In genomic region chr3:9179826-9180763, GRCh38 we compare ENCODE assay signal across 10 cellular contexts.
DNase-seq lines count a peak whose midpoint lies in the region; ATAC-seq and TF ChIP-seq lines count a peak whose summit lies in the region.
"Had no signal": no experiment of that assay in that cellular context is flagged by ENCODE, and none has a peak within 500 bp of the region (broad histone marks: within the 10 kb centered on the region; RNA-seq: fewer than 3 reads in every experiment).

No MANE protein-coding gene starts in this region.

- CTCF ChIA-PET in MCF 10A (lab: Yijun Ruan, JAX) = interaction anchor here (1.0 kb wide), 1 partner anchor 9 kb away, joined by 6 read pairs; no protein-coding TSS in a partner anchor

- peaks cover 7% of the 10 kb centered on the region for H3K4me1 ChIP-seq in upper lobe of right lung

- peak; percentile 25 for DNase-seq in stimulated activated CD4-positive, alpha-beta T cell treated with anti-CD3 and anti-CD28 coated beads, Interleukin-15, amount 100 ng/mL, for 24 hours
- DNase-seq in stimulated activated CD4-positive, alpha-beta T cell treated with anti-CD3 and anti-CD28 coated beads, Interleukin-4, amount 100 ng/mL, for 4 hours = no peak
- peak; percentile 8 for DNase-seq in activated naive CD8-positive, alpha-beta T cell treated with anti-CD3 and anti-CD28 coated beads, Interleukin-2, amount 50 U/mL, for 24 hours
- DNase-seq in upper lobe of right lung (no peak), MCF 10A (ENCODE audit: unreplicated experiment) (no peak), DMS153 treated with DMSO at 0.1 percent for 48 hours (lab: John Stamatoyannopoulos, UW; ENCODE audit: unreplicated experiment) (no peak)
- no peak for DNase-seq in effector CD4-positive, alpha-beta T cell
- DNase-seq: DMS 273 treated with DMSO at 0.1 percent for 48 hours had no signal

- H3K9me3 Mint-ChIP-seq in activated naive CD8-positive, alpha-beta T cell treated with anti-CD3 and anti-CD28 coated beads, Interleukin-2, amount 50 U/mL, for 24 hours = no peaks in the 10 kb centered on the region
- H3K9me3 Mint-ChIP-seq in MCF 10A (ENCODE audit: unreplicated experiment) = no peaks in the 10 kb centered on the region

- H3K4me1 Mint-ChIP-seq in activated naive CD8-positive, alpha-beta T cell treated with anti-CD3 and anti-CD28 coated beads, Interleukin-2, amount 50 U/mL, for 24 hours = peaks cover 22% of the 10 kb centered on the region
- peaks cover 39% of the 10 kb centered on the region for H3K4me1 Mint-ChIP-seq in MCF 10A (ENCODE audit: insufficient read depth, unreplicated experiment)

- TF ChIP-seq CTCF in upper lobe of right lung (IDR thresholded peaks at IDR 0.05) (no peak), MCF 10A (IDR thresholded peaks at IDR 0.05; ENCODE audit: unreplicated experiment) (no peak)

- H3K36me3 Mint-ChIP-seq in activated naive CD8-positive, alpha-beta T cell treated with anti-CD3 and anti-CD28 coated beads, Interleukin-2, amount 50 U/mL, for 24 hours (ENCODE audit: low read depth) = no peaks in the 10 kb centered on the region
- peaks cover 5% of the 10 kb centered on the region for H3K36me3 Mint-ChIP-seq in MCF 10A (ENCODE audit: insufficient read depth, unreplicated experiment)

- ATAC-seq in HG03103 (IDR thresholded peaks at IDR 0.05; ENCODE audit: low read depth, unreplicated experiment) (peak; percentile 63), upper lobe of right lung (peak; percentile 37)
- peak; percentile 71 for ATAC-seq in activated naive CD8-positive, alpha-beta T cell treated with anti-CD3 and anti-CD28 coated beads, Interleukin-2, amount 50 U/mL, for 24 hours

- no peaks in the 10 kb centered on the region for H3K27me3 ChIP-seq in upper lobe of right lung

- H3K4me3 Mint-ChIP-seq in activated naive CD8-positive, alpha-beta T cell treated with anti-CD3 and anti-CD28 coated beads, Interleukin-2, amount 50 U/mL, for 24 hours = peak overlapping the region; percentile 3
- H3K4me3 Mint-ChIP-seq in MCF 10A (ENCODE audit: unreplicated experiment) = no peak overlapping the region

- H3K27ac ChIP-seq in upper lobe of right lung = no peak overlapping the region
- H3K27ac ChIP-seq: KMS-11 had no signal

- no peak overlapping the region for H3K4me3 ChIP-seq in upper lobe of right lung

- no peaks in the 10 kb centered on the region for H3K36me3 ChIP-seq in upper lobe of right lung

- H3K27ac Mint-ChIP-seq in activated naive CD8-positive, alpha-beta T cell treated with anti-CD3 and anti-CD28 coated beads, Interleukin-2, amount 50 U/mL, for 24 hours = peak overlapping the region; percentile 43
- no peak overlapping the region for H3K27ac Mint-ChIP-seq in MCF 10A (ENCODE audit: low read depth, unreplicated experiment)

- H3K27me3 Mint-ChIP-seq in activated naive CD8-positive, alpha-beta T cell treated with anti-CD3 and anti-CD28 coated beads, Interleukin-2, amount 50 U/mL, for 24 hours = no peaks in the 10 kb centered on the region
- no peaks in the 10 kb centered on the region for H3K27me3 Mint-ChIP-seq in MCF 10A (ENCODE audit: insufficient read depth, unreplicated experiment)

- no peaks in the 10 kb centered on the region for H3K9me3 ChIP-seq in upper lobe of right lung

- intact Hi-C loops in upper lobe of right lung (cut with DNase I) = no loop called here
- intact Hi-C loops in MCF 10A (cut with micrococcal nuclease) = loop anchor here (5.0 kb wide), 1 partner anchor 67 kb away; the partner anchor contains the start of gene SRGAP3

- POLR2A ChIA-PET in MCF 10A (lab: Yijun Ruan, JAX) = interaction anchor here (0.7 kb wide), 1 partner anchor 54 kb away, joined by 3 read pairs; no protein-coding TSS in a partner anchor

- BruUV-seq in MCF 10A (replicated peaks; lab: Mats Ljungman, UMichigan) = no TSS peak

Comparison
In these comparisons a context has a peak if more than half of its experiments do, and no peak if none do; other contexts are left out.
1. DNase-seq: peak in stimulated activated CD4-positive, alpha-beta T cell treated with anti-CD3 and anti-CD28 coated beads, Interleukin-15, amount 100 ng/mL, for 24 hours (single experiment) and activated naive CD8-positive, alpha-beta T cell treated with anti-CD3 and anti-CD28 coated beads, Interleukin-2, amount 50 U/mL, for 24 hours (single experiment); none in stimulated activated CD4-positive, alpha-beta T cell treated with anti-CD3 and anti-CD28 coated beads, Interleukin-4, amount 100 ng/mL, for 4 hours (0 of 2), upper lobe of right lung (single experiment), MCF 10A (single experiment), DMS153 treated with DMSO at 0.1 percent for 48 hours (single experiment) and effector CD4-positive, alpha-beta T cell (single experiment).
2. Peak in every context shown above with its lines, with median percentiles within 50 percentile points of each other: ATAC-seq.